ENCODE assay signal across 18 cellular contexts in genomic region chr1:2534315-2534714, GRCh38. TPM values are rescaled to one million over a fixed set of nuclear protein-coding genes. Genes with fewer than 3 reads are reported as not detected.
"Had no signal": no experiment of that assay in that cellular context is flagged by ENCODE, and none has a peak within 500 bp of the region (broad histone marks: within the 10 kb centered on the region; RNA-seq: fewer than 3 reads in every experiment).

No MANE protein-coding gene starts in this region.

- H3K36me3 Mint-ChIP-seq: activated CD4-positive, alpha-beta memory T cell treated with anti-CD3 and anti-CD28 coated beads for 36 hours; activated naive CD8-positive, alpha-beta T cell; naive thymus-derived CD4-positive, alpha-beta T cell; stimulated activated naive B cell treated with anti-CD40 and anti-IgM and Interleukin-4, amounts not matched to agents 10 μg/mL and 1 μg/mL and 100 μg/mL, for 72 hours; WTC11 had no signal

- H3K9me3 Mint-ChIP-seq: activated CD4-positive, alpha-beta memory T cell treated with anti-CD3 and anti-CD28 coated beads for 36 hours; activated T-helper 1 cell treated with anti-CD3 and anti-CD28 coated beads, Interleukin-12 subunit alpha, Interleukin-12 subunit beta, Interleukin-2, Interleukin-4 antibody, amounts not matched to agents 30 ng/mL and 10 ng/mL and 1 ng/mL, durations not matched to agents 14 hours and 24 hours and 36 hours; effector memory CD8-positive, alpha-beta T cell; naive thymus-derived CD4-positive, alpha-beta T cell; stimulated activated naive B cell treated with anti-CD40 and anti-IgM and Interleukin-4, amounts not matched to agents 10 μg/mL and 1 μg/mL and 100 μg/mL, for 72 hours; WTC11 had no signal

- FAIRE-seq: frontal cortex, urothelium cell line had no signal

- H3K4me1 Mint-ChIP-seq: activated CD4-positive, alpha-beta T cell treated with anti-CD3 and anti-CD28 coated beads for 36 hours had no signal

- H3K27ac Mint-ChIP-seq: activated CD4-positive, alpha-beta memory T cell treated with anti-CD3 and anti-CD28 coated beads for 36 hours; activated CD4-positive, alpha-beta T cell treated with anti-CD3 and anti-CD28 coated beads for 36 hours; activated naive CD8-positive, alpha-beta T cell; activated T-helper 1 cell treated with anti-CD3 and anti-CD28 coated beads, Interleukin-12 subunit alpha, Interleukin-12 subunit beta, Interleukin-2, Interleukin-4 antibody, amounts not matched to agents 30 ng/mL and 10 ng/mL and 1 ng/mL, durations not matched to agents 14 hours and 24 hours and 36 hours; effector memory CD8-positive, alpha-beta T cell; stimulated activated naive B cell treated with anti-CD40 and anti-IgM and Interleukin-4, amounts not matched to agents 10 μg/mL and 1 μg/mL and 100 μg/mL, for 72 hours had no signal

- H3K9me3 ChIP-seq: ovary, right lobe of liver had no signal

- H3K4me3 Mint-ChIP-seq: activated CD4-positive, alpha-beta memory T cell treated with anti-CD3 and anti-CD28 coated beads for 36 hours; activated CD4-positive, alpha-beta T cell treated with anti-CD3 and anti-CD28 coated beads for 36 hours; activated naive CD8-positive, alpha-beta T cell; activated T-helper 1 cell treated with anti-CD3 and anti-CD28 coated beads, Interleukin-12 subunit alpha, Interleukin-12 subunit beta, Interleukin-2, Interleukin-4 antibody, amounts not matched to agents 30 ng/mL and 10 ng/mL and 1 ng/mL, durations not matched to agents 14 hours and 24 hours and 36 hours; effector memory CD8-positive, alpha-beta T cell; naive thymus-derived CD4-positive, alpha-beta T cell; stimulated activated naive B cell treated with anti-CD40 and anti-IgM and Interleukin-4, amounts not matched to agents 10 μg/mL and 1 μg/mL and 100 μg/mL, for 72 hours; WTC11 had no signal

- H3K4me3 ChIP-seq: cardiac muscle cell, ovary, right lobe of liver had no signal

- DNase-seq: activated CD4-positive, alpha-beta memory T cell treated with anti-CD3 and anti-CD28 coated beads for 36 hours; activated CD4-positive, alpha-beta T cell treated with anti-CD3 and anti-CD28 coated beads for 36 hours; activated gamma-delta T cell treated with Interleukin-2 at 50 U/mL for 16 hours; activated T-cell treated with anti-CD3 and anti-CD28 coated beads for 4 hours; effector memory CD8-positive, alpha-beta T cell; naive thymus-derived CD4-positive, alpha-beta T cell; ovary; right lobe of liver; stimulated activated CD4-positive, alpha-beta T cell treated with anti-CD3 and anti-CD28 coated beads, Interleukin-4, amount 100 ng/mL, for 4 hours; stimulated activated naive B cell treated with anti-CD40 and anti-IgM and Interleukin-4, amounts not matched to agents 10 μg/mL and 1 μg/mL and 100 μg/mL, for 72 hours had no signal

- H3K27me3 ChIP-seq: right lobe of liver had no signal

- H3K27me3 Mint-ChIP-seq: activated naive CD8-positive, alpha-beta T cell had no signal

- H3K27ac ChIP-seq: cardiac muscle cell, ovary, right lobe of liver had no signal

- ATAC-seq: activated CD4-positive, alpha-beta T cell treated with anti-CD3 and anti-CD28 coated beads for 36 hours; effector memory CD8-positive, alpha-beta T cell; naive thymus-derived CD4-positive, alpha-beta T cell; right lobe of liver; stimulated activated naive B cell treated with anti-CD40 and anti-IgM and Interleukin-4, amounts not matched to agents 10 μg/mL and 1 μg/mL and 100 μg/mL, for 72 hours had no signal

- H3K36me3 ChIP-seq: cardiac muscle cell, ovary, right lobe of liver had no signal

RNA-seq across cellular contexts. Expression of gene HES5, which starts 4.3 kb away (rescaled TPM):
- total RNA-seq: activated T-helper 1 cell treated with anti-CD3 and anti-CD28 coated beads, Interleukin-12 subunit alpha, Interleukin-12 subunit beta, Interleukin-2, Interleukin-4 antibody, amounts not matched to agents 30 ng/mL and 10 ng/mL and 1 ng/mL, durations not matched to agents 14 hours and 24 hours and 36 hours; cardiac muscle cell; naive thymus-derived CD4-positive, alpha-beta T cell; T-helper 2 cell treated with Interferon-gamma antibody and Interleukin-4, amounts not matched to agents 100 ng/mL and 5 ng/mL, for 36 hours; WTC11 had no signal
- polyA plus RNA-seq: cardiac muscle cell; liver; naive thymus-derived CD4-positive, alpha-beta T cell had no signal
